10 cellular contexts compared by ENCODE assay signal in the genomic region with DNA sequence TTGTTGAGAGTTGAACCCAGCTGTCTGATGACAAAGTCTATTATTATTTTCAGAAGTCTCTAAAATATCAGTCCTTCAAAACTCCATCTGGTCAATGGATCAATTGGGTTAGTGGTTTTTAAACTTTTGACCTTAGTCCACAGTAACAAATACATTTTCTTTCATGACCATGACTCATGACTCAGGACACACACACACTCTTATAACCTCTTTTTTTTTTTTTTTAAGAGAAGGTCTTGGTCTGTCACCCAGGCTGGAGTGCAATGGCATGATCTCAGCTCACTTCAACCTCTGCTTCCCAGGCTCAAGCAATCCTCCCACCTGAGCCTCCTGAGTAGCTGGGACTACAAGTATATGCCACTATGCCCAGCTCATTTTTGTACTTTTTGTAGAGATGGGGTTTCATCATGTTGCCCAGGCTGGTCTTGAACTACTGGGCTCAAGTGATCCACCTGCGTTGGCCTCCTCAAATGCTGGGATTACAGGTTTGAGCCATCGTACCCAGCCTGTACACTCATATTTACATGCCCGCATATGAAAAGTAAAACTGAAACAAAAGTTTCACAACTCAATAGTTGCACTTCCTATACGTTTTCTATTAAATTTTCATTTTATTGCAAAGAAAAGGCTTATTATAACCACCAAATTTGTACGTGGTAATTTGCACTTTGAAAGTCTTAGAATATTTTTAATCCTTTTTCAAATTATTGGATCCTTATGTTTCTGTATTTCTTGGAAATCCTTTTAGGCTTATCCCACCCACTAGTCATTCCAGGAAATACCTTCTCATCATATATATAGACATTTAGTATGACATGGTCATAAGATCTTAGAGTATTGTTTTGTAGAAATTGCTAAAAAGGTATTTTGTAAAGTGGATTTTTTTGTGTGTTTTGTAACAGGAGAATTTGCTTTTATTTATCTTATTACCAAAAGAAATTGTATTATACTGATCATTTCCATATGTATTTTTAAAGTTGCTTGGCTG.
DNase-seq lines count a peak whose midpoint lies in the region; ATAC-seq, FAIRE-seq and TF ChIP-seq lines count a peak whose summit lies in the region.
"Had no signal": no experiment of that assay in that cellular context is flagged by ENCODE, and none has a peak within 500 bp of the region (broad histone marks: within the 10 kb centered on the region; RNA-seq: fewer than 3 reads in every experiment).

No MANE protein-coding gene starts in this region.

- H3K4me2 ChIP-seq in H9 (ENCODE audit: insufficient read depth, insufficient read length, low read length): no peak overlapping the region

- H4K5ac ChIP-seq in H9 (ENCODE audit: insufficient read length, low read depth, low read length): no peak overlapping the region

- H3K79me1 ChIP-seq in H9 (ENCODE audit: insufficient read depth, low read depth, low read length, poor library complexity, severe bottlenecking): no peaks in the 10 kb centered on the region

- no peak overlapping the region for H3K4me3 Mint-ChIP-seq in H9
- H3K4me3 Mint-ChIP-seq: neural crest cell had no signal

- H2AFZ ChIP-seq in H9 (ENCODE audit: low read length): no peak overlapping the region

- H2AK5ac ChIP-seq in H9 (ENCODE audit: insufficient read length, low read length): no peak overlapping the region

- H4K8ac ChIP-seq in H9 (replicated peaks; ENCODE audit: insufficient read length, low read depth, low read length): no peak overlapping the region

- H2BK120ac ChIP-seq in H9 (ENCODE audit: low read depth, low read length, poor library complexity, severe bottlenecking): no peak overlapping the region

- 0 out of 4 replicates have a peak, but pooled peaks cover 0 to 2% of the 10 kb centered on the region in 2 experiments for H3K4me1 Mint-ChIP-seq in H9
- H3K4me1 Mint-ChIP-seq: neural crest cell had no signal

- no peak overlapping the region for H2BK5ac ChIP-seq in H9 (ENCODE audit: insufficient read length, low read length)

- intact Hi-C loops in left ventricle myocardium superior (cut with micrococcal nuclease): no loop called here

- no peaks in the 10 kb centered on the region for H3K36me3 Mint-ChIP-seq in H9 (ENCODE audit: insufficient read depth in 1 of 3, low read depth in 3 of 3)

- H3K4ac ChIP-seq in H9 (ENCODE audit: low read depth, low read length): no peak overlapping the region

- no peak overlapping the region for H3K56ac ChIP-seq in H9 (ENCODE audit: insufficient read length, low read depth, low read length)

- H2BK20ac ChIP-seq in H9 (ENCODE audit: low read depth, low read length, poor library complexity, severe bottlenecking): no peak overlapping the region

- H3K27me3 ChIP-seq in H9 (ENCODE audit: insufficient read depth, low read length): no peaks in the 10 kb centered on the region

- no CpG with 5 or more reads among the region's 5 CpGs for WGBS in H9 (ENCODE audit: extremely low coverage, insufficient read length, low lambda C conversion rate)

- H2BK12ac ChIP-seq in H9 (ENCODE audit: insufficient read length, low read depth, low read length): no peak overlapping the region

- H3T11ph ChIP-seq in H9 (ENCODE audit: low read length): no peak overlapping the region

- H3K27me3 Mint-ChIP-seq in H9 (ENCODE audit: low read depth): no peaks in the 10 kb centered on the region

- no peak overlapping the region for H3K27ac Mint-ChIP-seq in H9

- TF ChIP-seq POLR2A in GM12892 (IDR thresholded peaks at IDR 0.05; ENCODE audit: low read depth, low read length): no peak

- DNase-seq in GM12892 (ENCODE audit: insufficient read length) (no peak), NCI-H2107 (lab: John Stamatoyannopoulos, UW) (no peak), left ventricle myocardium superior (no peak), H9 (no peak)
- DNase-seq in central memory CD4-positive, alpha-beta T cell: peak; percentile 3

- no peak overlapping the region for H3K9ac ChIP-seq in H9 (ENCODE audit: extremely low read depth, insufficient read length, low read length)

- no peak overlapping the region for H3K18ac ChIP-seq in H9 (ENCODE audit: insufficient read length, low read depth, low read length)

- no peak overlapping the region for H3K14ac ChIP-seq in H9 (ENCODE audit: insufficient read depth, low read length)

- no peaks in the 10 kb centered on the region for H3K4me1 ChIP-seq in H9 (ENCODE audit: insufficient read depth, low read length)

- ATAC-seq in GM21515 (IDR thresholded peaks at IDR 0.05; ENCODE audit: unreplicated experiment) (peak; percentile 95), HG03520 (IDR thresholded peaks at IDR 0.05; ENCODE audit: unreplicated experiment) (peak; percentile 96), SK-N-SH treated with all-trans-retinoic acid at 6 μM for 48 hours (no peak), left ventricle myocardium superior (no peak)

- H4K20me1 ChIP-seq in H9 (ENCODE audit: control insufficient read depth, insufficient read depth, insufficient read length): no peaks in the 10 kb centered on the region

- TF ChIP-seq CTCF in H9 (conservative IDR thresholded peaks at IDR 0.05): no peak

- H2BK15ac ChIP-seq in H9 (ENCODE audit: low read depth, low read length): no peak overlapping the region

- H3K27ac ChIP-seq in H9 (ENCODE audit: insufficient read length, low read depth, low read length): no peak overlapping the region
- H3K27ac ChIP-seq: SK-N-MC had no signal

- no peak overlapping the region for H4K91ac ChIP-seq in H9 (ENCODE audit: insufficient read length, low read depth, low read length)

- no peaks in the 10 kb centered on the region for H3K23me2 ChIP-seq in H9 (ENCODE audit: insufficient read length, low read depth, low read length, poor library complexity, severe bottlenecking)

- H3K79me2 ChIP-seq in H9 (ENCODE audit: insufficient read depth, low read length): no peaks in the 10 kb centered on the region

- H3K9me3 Mint-ChIP-seq in H9: 0 out of 5 replicates have a peak, but pooled peaks cover 0 to 3% of the 10 kb centered on the region in 2 experiments

- no peaks in the 10 kb centered on the region for H3K9me3 ChIP-seq in H9 (ENCODE audit: control insufficient read depth, low read depth, low read length)

- FAIRE-seq in GM12892 (lab: Jason Lieb, UNC): peak; percentile 73

- no peak overlapping the region for H3K23ac ChIP-seq in H9 (ENCODE audit: insufficient read length, low read depth, low read length)

TF ChIP-seq in SK-N-SH treated with all-trans-retinoic acid at 6 μM for 48 hours, 23 proteins besides CTCF, POLR2A, EP300 and RAD21 (continues in another document):
- TF ChIP-seq ZNF565 (CRISPR knock-in tag; conservative IDR thresholded peaks at IDR 0.05; ENCODE audit: low read depth): no peak
- TF ChIP-seq, protein P1, sequence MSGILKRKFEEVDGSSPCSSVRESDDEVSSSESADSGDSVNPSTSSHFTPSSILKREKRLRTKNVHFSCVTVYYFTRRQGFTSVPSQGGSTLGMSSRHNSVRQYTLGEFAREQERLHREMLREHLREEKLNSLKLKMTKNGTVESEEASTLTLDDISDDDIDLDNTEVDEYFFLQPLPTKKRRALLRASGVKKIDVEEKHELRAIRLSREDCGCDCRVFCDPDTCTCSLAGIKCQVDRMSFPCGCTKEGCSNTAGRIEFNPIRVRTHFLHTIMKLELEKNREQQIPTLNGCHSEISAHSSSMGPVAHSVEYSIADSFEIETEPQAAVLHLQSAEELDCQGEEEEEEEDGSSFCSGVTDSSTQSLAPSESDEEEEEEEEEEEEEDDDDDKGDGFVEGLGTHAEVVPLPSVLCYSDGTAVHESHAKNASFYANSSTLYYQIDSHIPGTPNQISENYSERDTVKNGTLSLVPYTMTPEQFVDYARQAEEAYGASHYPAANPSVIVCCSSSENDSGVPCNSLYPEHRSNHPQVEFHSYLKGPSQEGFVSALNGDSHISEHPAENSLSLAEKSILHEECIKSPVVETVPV (CRISPR knock-in tag; IDR thresholded peaks at IDR 0.05): no peak
- TF ChIP-seq ZNF8 (CRISPR knock-in tag; IDR thresholded peaks at IDR 0.05): no peak
- TF ChIP-seq, protein P2, sequence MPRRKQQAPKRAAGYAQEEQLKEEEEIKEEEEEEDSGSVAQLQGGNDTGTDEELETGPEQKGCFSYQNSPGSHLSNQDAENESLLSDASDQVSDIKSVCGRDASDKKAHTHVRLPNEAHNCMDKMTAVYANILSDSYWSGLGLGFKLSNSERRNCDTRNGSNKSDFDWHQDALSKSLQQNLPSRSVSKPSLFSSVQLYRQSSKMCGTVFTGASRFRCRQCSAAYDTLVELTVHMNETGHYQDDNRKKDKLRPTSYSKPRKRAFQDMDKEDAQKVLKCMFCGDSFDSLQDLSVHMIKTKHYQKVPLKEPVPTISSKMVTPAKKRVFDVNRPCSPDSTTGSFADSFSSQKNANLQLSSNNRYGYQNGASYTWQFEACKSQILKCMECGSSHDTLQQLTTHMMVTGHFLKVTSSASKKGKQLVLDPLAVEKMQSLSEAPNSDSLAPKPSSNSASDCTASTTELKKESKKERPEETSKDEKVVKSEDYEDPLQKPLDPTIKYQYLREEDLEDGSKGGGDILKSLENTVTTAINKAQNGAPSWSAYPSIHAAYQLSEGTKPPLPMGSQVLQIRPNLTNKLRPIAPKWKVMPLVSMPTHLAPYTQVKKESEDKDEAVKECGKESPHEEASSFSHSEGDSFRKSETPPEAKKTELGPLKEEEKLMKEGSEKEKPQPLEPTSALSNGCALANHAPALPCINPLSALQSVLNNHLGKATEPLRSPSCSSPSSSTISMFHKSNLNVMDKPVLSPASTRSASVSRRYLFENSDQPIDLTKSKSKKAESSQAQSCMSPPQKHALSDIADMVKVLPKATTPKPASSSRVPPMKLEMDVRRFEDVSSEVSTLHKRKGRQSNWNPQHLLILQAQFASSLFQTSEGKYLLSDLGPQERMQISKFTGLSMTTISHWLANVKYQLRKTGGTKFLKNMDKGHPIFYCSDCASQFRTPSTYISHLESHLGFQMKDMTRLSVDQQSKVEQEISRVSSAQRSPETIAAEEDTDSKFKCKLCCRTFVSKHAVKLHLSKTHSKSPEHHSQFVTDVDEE (CRISPR knock-in tag; IDR thresholded peaks at IDR 0.05): no peak
- no peak for TF ChIP-seq OSR1 (CRISPR knock-in tag; IDR thresholded peaks at IDR 0.05)
- TF ChIP-seq ARNTL (CRISPR knock-in tag; IDR thresholded peaks at IDR 0.05; ENCODE audit: borderline replicate concordance, low read depth): no peak
- no peak for TF ChIP-seq ZFP30 (CRISPR knock-in tag; IDR thresholded peaks at IDR 0.05)
- TF ChIP-seq PPARA (CRISPR knock-in tag; IDR thresholded peaks at IDR 0.05; ENCODE audit: borderline replicate concordance): no peak
- no peak for TF ChIP-seq CSDC2 (CRISPR knock-in tag; IDR thresholded peaks at IDR 0.05)
- no peak for TF ChIP-seq SNAI2 (CRISPR knock-in tag; IDR thresholded peaks at IDR 0.05)

Comparison
In these comparisons a context has a peak if more than half of its experiments do, and no peak if none do; other contexts are left out.
1. ATAC-seq: peak in GM21515 (single experiment) and HG03520 (single experiment); none in SK-N-SH treated with all-trans-retinoic acid at 6 μM for 48 hours (single experiment) and left ventricle myocardium superior (single experiment).